Comparison of ENCODE assay signal across 20 cellular contexts in genomic region chr4:152436384-152436783, GRCh38.
A peak's percentile ranks its signal among the peaks of the same experiment; 100 is the strongest.
DNase-seq lines count a peak whose midpoint lies in the region; ATAC-seq, FAIRE-seq and TF ChIP-seq lines count a peak whose summit lies in the region.
"Had no signal": no experiment of that assay in that cellular context is flagged by ENCODE, and none has a peak within 500 bp of the region (broad histone marks: within the 10 kb centered on the region; RNA-seq: fewer than 3 reads in every experiment).

No MANE protein-coding gene starts in this region.

- TF ChIP-seq RAD21 in HepG2 (CRISPR knock-in tag; IDR thresholded peaks at IDR 0.05) = no peak

- no peaks in the 10 kb centered on the region; the same call in 1 of the 2 replicates for H4K20me1 ChIP-seq in HepG2 (ENCODE audit: insufficient read depth, low read length)

- H3K4me1 ChIP-seq in HepG2 (ENCODE audit: insufficient read depth, low read length) (peaks cover 9% of the 10 kb centered on the region), right lobe of liver (no peaks in the 10 kb centered on the region), right cardiac atrium (ENCODE audit: control insufficient read depth, insufficient read depth, low read length) (no peaks in the 10 kb centered on the region)
- H3K4me1 ChIP-seq: sigmoid colon, upper lobe of right lung had no signal

- in situ Hi-C loops in HepG2 (cut with HindIII; ENCODE audit: extremely low pct_ligation_motif_present, low pct_unique_long_range_greater_than_20kb) = no loop called here

- H3K27me3 ChIP-seq in HepG2 (ENCODE audit: control insufficient read depth in 1 of 2, insufficient read depth in 2 of 2, low read length in 2 of 2) (no peaks in the 10 kb centered on the region), right lobe of liver (no peaks in the 10 kb centered on the region), right cardiac atrium (ENCODE audit: control insufficient read depth, insufficient read depth) (no peaks in the 10 kb centered on the region)
- H3K27me3 ChIP-seq: esophagus squamous epithelium, ovary, sigmoid colon, upper lobe of right lung had no signal

- WGBS in HepG2 (ENCODE audit: low lambda C conversion rate) = 100% methylated on average over 2 of the region's 2 CpGs
- 96% methylated on average over 2 of the region's 2 CpGs for WGBS in right lobe of liver (ENCODE audit: insufficient coverage, low coverage, low lambda C conversion rate, missing lambda C conversion rate)
- WGBS in right cardiac atrium = 96% methylated on average over 2 of the region's 2 CpGs

- peaks cover 3% of the 10 kb centered on the region for H3K79me2 ChIP-seq in HepG2 (ENCODE audit: insufficient read depth, low read length)

- H3K4me2 ChIP-seq in HepG2 (ENCODE audit: low read depth, low read length) = no peak overlapping the region

- H3K36me3 ChIP-seq in HepG2 (replicated peaks in 1 of 2; ENCODE audit: control insufficient read depth in 1 of 2, insufficient read depth in 2 of 2, low read length in 2 of 2) = no peaks in the 10 kb centered on the region
- no peaks in the 10 kb centered on the region for H3K36me3 ChIP-seq in right lobe of liver
- H3K36me3 ChIP-seq: esophagus squamous epithelium, ovary, sigmoid colon, upper lobe of right lung had no signal

- no peaks in the 10 kb centered on the region for H3K36me3 Mint-ChIP-seq in endothelial cell (ENCODE audit: low read depth, unreplicated experiment)

- TF ChIP-seq EP300 in HepG2 (IDR thresholded peaks at IDR 0.05; ENCODE audit: low read depth in 2 of 2, low read length in 2 of 2) (no peak), HepG2 (CRISPR knock-in tag; IDR thresholded peaks at IDR 0.05; ENCODE audit: borderline replicate concordance) (no peak)

- no peaks in the 10 kb centered on the region for H3K9me3 ChIP-seq in HepG2 (ENCODE audit: low read length)
- no peaks in the 10 kb centered on the region for H3K9me3 ChIP-seq in right lobe of liver
- H3K9me3 ChIP-seq in right cardiac atrium (ENCODE audit: control insufficient read depth, low read length) = no peaks in the 10 kb centered on the region
- H3K9me3 ChIP-seq: esophagus squamous epithelium, ovary, sigmoid colon, upper lobe of right lung had no signal

- POLR2A ChIA-PET in HepG2 (lab: Yijun Ruan, JAX) = no interaction called here

- H3K4me3 Mint-ChIP-seq in endothelial cell (ENCODE audit: unreplicated experiment) = no peak overlapping the region
- H3K4me3 Mint-ChIP-seq: activated CD8-positive, alpha-beta memory T cell treated with anti-CD3 and anti-CD28 coated beads, Interleukin-2, amount 10 ng/mL, durations not matched to agents 7 days and 5 days; CD4-positive, alpha-beta T cell; stimulated activated naive CD8-positive, alpha-beta T cell treated with anti-CD3 and anti-CD28 coated beads, Interleukin-15, amount 100 ng/mL, for 72 hours; T-helper 17 cell had no signal

- H3K4me1 Mint-ChIP-seq in endothelial cell (ENCODE audit: unreplicated experiment) = peaks cover 15% of the 10 kb centered on the region

- CTCF ChIA-PET in HepG2 (lab: Yijun Ruan, JAX; ENCODE audit: low intra/inter-chr PET ratio, low total read pairs) = no interaction called here

- H3K27ac Mint-ChIP-seq in endothelial cell (ENCODE audit: unreplicated experiment) = no peak overlapping the region
- H3K27ac Mint-ChIP-seq: activated CD8-positive, alpha-beta memory T cell treated with anti-CD3 and anti-CD28 coated beads, Interleukin-2, amount 10 ng/mL, durations not matched to agents 7 days and 5 days; activated T-helper 2 cell treated with anti-CD3 and anti-CD28 coated beads, Interferon-gamma antibody, Interleukin-2, Interleukin-4, amounts not matched to agents 10 μg/mL and 5 μg/mL and 100 μg/mL, durations not matched to agents 14 hours and 24 hours and 36 hours; CD4-positive, alpha-beta T cell; stimulated activated naive CD8-positive, alpha-beta T cell treated with anti-CD3 and anti-CD28 coated beads, Interleukin-15, amount 100 ng/mL, for 72 hours; T-helper 17 cell had no signal

- no TSS peak for BruUV-seq in HepG2 (replicated peaks; lab: Mats Ljungman, UMichigan)

- FAIRE-seq in HepG2 (lab: Jason Lieb, UNC) = peak; percentile 64

- H3K27ac ChIP-seq in HepG2 (ENCODE audit: extremely low read length, insufficient read depth, low read length) (no peak overlapping the region), right lobe of liver (no peak overlapping the region), right cardiac atrium (ENCODE audit: low read length) (no peak overlapping the region)
- H3K27ac ChIP-seq: esophagus squamous epithelium, ovary, sigmoid colon, upper lobe of right lung had no signal

- no peak overlapping the region for H3K4me3 ChIP-seq in HepG2 (replicated peaks in 1 of 3; ENCODE audit: insufficient read depth in 1 of 3, low read depth in 2 of 3, low read length in 3 of 3)
- no peak overlapping the region for H3K4me3 ChIP-seq in right lobe of liver
- H3K4me3 ChIP-seq in NB4 (ENCODE audit: low read depth, low read length) = no peak overlapping the region
- no peak overlapping the region for H3K4me3 ChIP-seq in right cardiac atrium (ENCODE audit: low read length)
- H3K4me3 ChIP-seq: esophagus squamous epithelium, lung, ovary, sigmoid colon, upper lobe of right lung had no signal

- ATAC-seq in HepG2 = peak; percentile 78
- no peak for ATAC-seq in right lobe of liver
- no peak for ATAC-seq in HG02642 (IDR thresholded peaks at IDR 0.05; ENCODE audit: poor library complexity, unreplicated experiment)
- no peak for ATAC-seq in right cardiac atrium
- ATAC-seq: activated CD8-positive, alpha-beta memory T cell treated with anti-CD3 and anti-CD28 coated beads, Interleukin-2, amount 10 ng/mL, durations not matched to agents 7 days and 5 days; stimulated activated naive CD8-positive, alpha-beta T cell treated with anti-CD3 and anti-CD28 coated beads, Interleukin-15, amount 100 ng/mL, for 72 hours; T-helper 17 cell; upper lobe of right lung had no signal

- H3K27me3 Mint-ChIP-seq in endothelial cell (ENCODE audit: unreplicated experiment) = no peaks in the 10 kb centered on the region
- H3K27me3 Mint-ChIP-seq: activated CD8-positive, alpha-beta memory T cell treated with anti-CD3 and anti-CD28 coated beads, Interleukin-2, amount 10 ng/mL, durations not matched to agents 7 days and 5 days; CD4-positive, alpha-beta T cell; stimulated activated naive CD8-positive, alpha-beta T cell treated with anti-CD3 and anti-CD28 coated beads, Interleukin-15, amount 100 ng/mL, for 72 hours; T-helper 17 cell had no signal

- no peak overlapping the region for H3K9ac ChIP-seq in HepG2 (ENCODE audit: insufficient read depth, low read depth, low read length)

- intact Hi-C loops in HepG2 (cut with micrococcal nuclease; ENCODE audit: unreplicated experiment) = no loop called here
- intact Hi-C loops in right lobe of liver (cut with DNase I) = no loop called here
- intact Hi-C loops in right cardiac atrium (cut with DNase I) = no loop called here

- TF ChIP-seq POLR2A in HepG2 (IDR thresholded peaks at IDR 0.05; ENCODE audit: insufficient read depth in 1 of 2, low read depth in 2 of 2, low read length in 2 of 2) (no peak), right lobe of liver (IDR thresholded peaks at IDR 0.05) (no peak), NB4 (IDR thresholded peaks at IDR 0.05; ENCODE audit: extremely low read depth, insufficient read length) (no peak)

- no peak overlapping the region for H2AFZ ChIP-seq in HepG2 (ENCODE audit: low read length)

- peak; percentile 44 for TF ChIP-seq CTCF in HepG2 (CRISPR knock-in tag; IDR thresholded peaks at IDR 0.05)
- no peak for TF ChIP-seq CTCF in right lobe of liver (IDR thresholded peaks at IDR 0.05)
- TF ChIP-seq CTCF in NB4 (IDR thresholded peaks at IDR 0.05; ENCODE audit: low read depth, low read length) = peak; percentile 5
- peak; percentile 25 for TF ChIP-seq CTCF in endothelial cell (IDR thresholded peaks at IDR 0.05; ENCODE audit: unreplicated experiment)

- DNase-seq in HepG2 (ENCODE audit: low spot score) (no peak), right lobe of liver (no peak), NB4 (ENCODE audit: low read depth) (no peak), endothelial cell (ENCODE audit: low spot score) (no peak), NCI-H2107 treated with DMSO at 0.1 percent for 48 hours (lab: John Stamatoyannopoulos, UW; ENCODE audit: unreplicated experiment) (no peak), right cardiac atrium (no peak)
- no peak for DNase-seq in stimulated activated CD8-positive, alpha-beta memory T cell treated with anti-CD3 and anti-CD28 coated beads, Interleukin-4, amount 100 ng/mL, for 48 hours
- DNase-seq: activated CD8-positive, alpha-beta memory T cell treated with anti-CD3 and anti-CD28 coated beads, Interleukin-2, amount 10 ng/mL, durations not matched to agents 7 days and 5 days; CD4-positive, alpha-beta T cell; DMS79 treated with DMSO at 0.1 percent for 48 hours; esophagus squamous epithelium; NCI-H1436; ovary; sigmoid colon; stimulated activated naive CD8-positive, alpha-beta T cell treated with anti-CD3 and anti-CD28 coated beads, Interleukin-15, amount 100 ng/mL, for 72 hours; T-helper 17 cell; upper lobe of right lung had no signal

- H3K9me3 Mint-ChIP-seq in endothelial cell (ENCODE audit: unreplicated experiment) = no peaks in the 10 kb centered on the region
- H3K9me3 Mint-ChIP-seq: CD4-positive, alpha-beta T cell had no signal

TF ChIP-seq in HepG2, 621 proteins besides CTCF, POLR2A, EP300 and RAD21 (continues in another document):
- TF ChIP-seq ZNF598 (CRISPR knock-in tag; IDR thresholded peaks at IDR 0.05; ENCODE audit: borderline replicate concordance) (no peak), TCF7L2 (IDR thresholded peaks at IDR 0.05; ENCODE audit: low read depth, low read length) (no peak), ZNF720 (CRISPR knock-in tag; IDR thresholded peaks at IDR 0.05) (no peak), IRX3 (CRISPR knock-in tag; IDR thresholded peaks at IDR 0.05; ENCODE audit: borderline replicate concordance, low read depth) (no peak), HNRNPK (IDR thresholded peaks at IDR 0.05; ENCODE audit: low read depth, low read length, poor library complexity, severe bottlenecking) (no peak), CBX1 (IDR thresholded peaks at IDR 0.05; ENCODE audit: low read depth) (no peak), GATA4 (IDR thresholded peaks at IDR 0.05; ENCODE audit: borderline replicate concordance, low read depth) (no peak), ADNP (CRISPR knock-in tag; IDR thresholded peaks at IDR 0.05) (no peak), MIXL1 (CRISPR knock-in tag; IDR thresholded peaks at IDR 0.05) (no peak), SIX4 (CRISPR knock-in tag; IDR thresholded peaks at IDR 0.05) (no peak), SMC3 (IDR thresholded peaks at IDR 0.05; ENCODE audit: low read length) (peak; percentile 27; the same call in 1 of the 2 replicates), ZFYVE20 (CRISPR knock-in tag; IDR thresholded peaks at IDR 0.05; ENCODE audit: borderline replicate concordance, low read depth) (no peak), SPEN (CRISPR knock-in tag; IDR thresholded peaks at IDR 0.05; ENCODE audit: low read depth) (no peak), CBFB (CRISPR knock-in tag; IDR thresholded peaks at IDR 0.05) (no peak), ATF7 (IDR thresholded peaks at IDR 0.05) (no peak), ATF7 (CRISPR knock-in tag; IDR thresholded peaks at IDR 0.05) (no peak)

Comparison
In these comparisons a context has a peak if more than half of its experiments do, and no peak if none do; other contexts are left out.
1. CTCF ChIP-seq: peak in HepG2 (single experiment), NB4 (single experiment) and endothelial cell (single experiment); none in right lobe of liver (0 of 4).